8 cellular contexts compared by ENCODE assay signal in genomic region chr10:58384999-58385783, GRCh38. TPM values are rescaled to one million over a fixed set of nuclear protein-coding genes. Genes with fewer than 3 reads are reported as not detected.
DNase-seq lines count a peak whose midpoint lies in the region; ATAC-seq and TF ChIP-seq lines count a peak whose summit lies in the region.

Gene TFAM (plus strand): TSS chr10:58385410. CDS start chr10:58385548, 138 bp downstream.

- no peaks in the 10 kb centered on the region for H3K9me3 Mint-ChIP-seq in activated CD8-positive, alpha-beta memory T cell treated with anti-CD3 and anti-CD28 coated beads, Interleukin-2, amount 10 ng/mL, durations not matched to agents 7 days and 5 days (ENCODE audit: low read depth)
- H3K9me3 Mint-ChIP-seq in endodermal cell = no peaks in the 10 kb centered on the region

- H3K4me1 ChIP-seq in endodermal cell (ENCODE audit: control insufficient read depth, insufficient read depth, low read length) = no peaks in the 10 kb centered on the region
- H3K4me1 ChIP-seq in mesodermal cell (ENCODE audit: control insufficient read depth, insufficient read depth, low read length, poor library complexity, severe bottlenecking) = peaks cover 6% of the 10 kb centered on the region

- H3K27me3 Mint-ChIP-seq in activated CD8-positive, alpha-beta memory T cell treated with anti-CD3 and anti-CD28 coated beads, Interleukin-2, amount 10 ng/mL, durations not matched to agents 7 days and 5 days = no peaks in the 10 kb centered on the region
- H3K27me3 Mint-ChIP-seq in endodermal cell (ENCODE audit: insufficient read depth) = no peaks in the 10 kb centered on the region

- peak within 1 kb of the TSS; percentile 86 for H3K27ac Mint-ChIP-seq in activated CD8-positive, alpha-beta memory T cell treated with anti-CD3 and anti-CD28 coated beads, Interleukin-2, amount 10 ng/mL, durations not matched to agents 7 days and 5 days
- peak within 1 kb of the TSS; percentile 94 for H3K27ac Mint-ChIP-seq in endodermal cell

- no peaks in the 10 kb centered on the region for H3K27me3 ChIP-seq in endodermal cell (ENCODE audit: control insufficient read depth, insufficient read depth, low read length, poor library complexity, severe bottlenecking)

- peaks cover 22% of the 10 kb centered on the region for H3K36me3 Mint-ChIP-seq in activated CD8-positive, alpha-beta memory T cell treated with anti-CD3 and anti-CD28 coated beads, Interleukin-2, amount 10 ng/mL, durations not matched to agents 7 days and 5 days
- H3K36me3 Mint-ChIP-seq in endodermal cell (ENCODE audit: low read depth) = peaks cover 34% of the 10 kb centered on the region

- peaks cover 28% of the 10 kb centered on the region for H3K4me1 Mint-ChIP-seq in activated CD8-positive, alpha-beta memory T cell treated with anti-CD3 and anti-CD28 coated beads, Interleukin-2, amount 10 ng/mL, durations not matched to agents 7 days and 5 days
- H3K4me1 Mint-ChIP-seq in endodermal cell = peaks cover 9% of the 10 kb centered on the region

- in situ Hi-C loops in Caki2 (cut with HindIII; ENCODE audit: low pct_unique_long_range_greater_than_20kb, low sequenced_read_pairs) = no loop called here

- TF ChIP-seq CTCF in endodermal cell (conservative IDR thresholded peaks at IDR 0.05) = peak; percentile 68

- H3K36me3 ChIP-seq in endodermal cell (ENCODE audit: control insufficient read depth, insufficient read depth, low read length) (peaks cover 38% of the 10 kb centered on the region), mesodermal cell (ENCODE audit: control insufficient read depth, insufficient read depth, low read length) (peaks cover 25% of the 10 kb centered on the region)

- H3K9ac ChIP-seq in endodermal cell (ENCODE audit: extremely low read depth, low read length, poor library complexity, severe bottlenecking) = peak within 1 kb of the TSS; percentile 76

- CTCF ChIA-PET in activated CD8-positive, alpha-beta memory T cell treated with anti-CD3 and anti-CD28 coated beads, Interleukin-2, amount 10 ng/mL, durations not matched to agents 7 days and 5 days (lab: Charles Lee) = interaction anchor here (0.5 to 3.2 kb wide), 11 partner anchors 11 to 207 kb away, joined by 3 to 13 read pairs (median 3); partner anchors contain the start of genes CISD1, IPMK and UBE2D1

- DNase-seq in Caki2 (ENCODE audit: low read depth) (peak; percentile 91), HT1080 (ENCODE audit: low read depth) (peak; percentile 93), NOMO-1 (lab: John Stamatoyannopoulos, UW; ENCODE audit: unreplicated experiment in 2 of 2) (peak; percentile 90), endodermal cell (peak; percentile 99)
- DNase-seq in activated CD8-positive, alpha-beta memory T cell treated with anti-CD3 and anti-CD28 coated beads, Interleukin-2, amount 10 ng/mL, durations not matched to agents 7 days and 5 days = peak; percentile 96
- peak; percentile 92 to 96 for DNase-seq in stimulated activated CD8-positive, alpha-beta memory T cell treated with anti-CD3 and anti-CD28 coated beads, Interleukin-15, amount 100 ng/mL, for 4 hours (ENCODE audit: low read depth in 2 of 2)

- no peaks in the 10 kb centered on the region for H3K9me3 ChIP-seq in endodermal cell (ENCODE audit: control insufficient read depth, low read length)
- H3K9me3 ChIP-seq in mesodermal cell (ENCODE audit: control insufficient read depth, low read length) = no peaks in the 10 kb centered on the region

- WGBS in endodermal cell (ENCODE audit: insufficient coverage in 1 of 2, insufficient read length in 1 of 2), 2 experiments = 0% methylated on average over 8 to 65 of the region's 65 CpGs
- WGBS in mesodermal cell (ENCODE audit: insufficient coverage in 2 of 2), 2 experiments = 0% methylated on average over 46 to 48 of the region's 65 CpGs

- peak within 1 kb of the TSS; percentile 85 for H3K4me3 Mint-ChIP-seq in activated CD8-positive, alpha-beta memory T cell treated with anti-CD3 and anti-CD28 coated beads, Interleukin-2, amount 10 ng/mL, durations not matched to agents 7 days and 5 days
- peak within 1 kb of the TSS; percentile 92 for H3K4me3 Mint-ChIP-seq in endodermal cell

- H3K27ac ChIP-seq in endodermal cell (ENCODE audit: low read depth, low read length) = peak within 1 kb of the TSS; percentile 72
- H3K27ac ChIP-seq in mesodermal cell (ENCODE audit: low read depth, low read length, severe bottlenecking) = peak within 1 kb of the TSS; percentile 71

- H3K4me3 ChIP-seq in endodermal cell (ENCODE audit: low read length) (peak within 1 kb of the TSS; percentile 90), mesodermal cell (ENCODE audit: extremely low read depth, insufficient read depth, low read length, poor library complexity, severe bottlenecking) (peak within 1 kb of the TSS; percentile 59)

- ATAC-seq in GM21360 (IDR thresholded peaks at IDR 0.05; ENCODE audit: unreplicated experiment) = peak; percentile 87
- peak; percentile 91 for ATAC-seq in activated CD8-positive, alpha-beta memory T cell treated with anti-CD3 and anti-CD28 coated beads, Interleukin-2, amount 10 ng/mL, durations not matched to agents 7 days and 5 days

RNA-seq across cellular contexts. Expression of gene TFAM, which starts in this region (rescaled TPM):
- 24.2 and 39.6 TPM in 2 replicates for total RNA-seq in Caki2 (2014; rRNA removed; shearing (Covaris generic); ENCODE audit: low replicate concordance)
- total RNA-seq in HT1080 (2014; rRNA removed; shearing (Covaris generic)) = 137 and 141 TPM in 2 replicates
- 45.6 and 54.9 TPM in 2 replicates for polyA plus RNA-seq in HT1080 (2015; cell fraction: cytosol; rRNA removed)
- 35.0 and 35.3 TPM in 2 replicates for polyA plus RNA-seq in HT1080 (2015; cell fraction: nucleus; rRNA removed)
- total RNA-seq in activated CD8-positive, alpha-beta memory T cell treated with anti-CD3 and anti-CD28 coated beads, Interleukin-2, amount 10 ng/mL, durations not matched to agents 7 days and 5 days = 10 to 100 TPM; 52.8 to 80.8 TPM
- total RNA-seq in endodermal cell = 10 to 100 TPM; 68.6 to 72.9 TPM
- polyA plus RNA-seq in endodermal cell (2013, experiment 1 of 2) = 39.5 TPM
- 43.1 TPM for polyA plus RNA-seq in endodermal cell (2013, experiment 2 of 2)
- 26.7 TPM for polyA plus RNA-seq in mesodermal cell (2013, experiment 1 of 2)
- 34.6 TPM for polyA plus RNA-seq in mesodermal cell (2013, experiment 2 of 2)

Comparison
In these comparisons a context has a peak if more than half of its experiments do, and no peak if none do; other contexts are left out.
1. Peak in every context shown above with its lines: DNase-seq, ATAC-seq, H3K4me3 ChIP-seq and H3K27ac ChIP-seq.